ENCODE assay signal across 19 cellular contexts in genomic region chr3:67648701-67649100, GRCh38. TPM values are rescaled to one million over a fixed set of nuclear protein-coding genes. Genes with fewer than 3 reads are reported as not detected.
A peak's percentile ranks its signal among the peaks of the same experiment; 100 is the strongest.
DNase-seq lines count a peak whose midpoint lies in the region; ATAC-seq and TF ChIP-seq lines count a peak whose summit lies in the region.
"Had no signal": no experiment of that assay in that cellular context is flagged by ENCODE, and none has a peak within 500 bp of the region (broad histone marks: within the 10 kb centered on the region; RNA-seq: fewer than 3 reads in every experiment).

No MANE protein-coding gene starts in this region.

- no peak for TF ChIP-seq CTCF in Calu3 (IDR thresholded peaks at IDR 0.05; ENCODE audit: unreplicated experiment)
- TF ChIP-seq CTCF in heart right ventricle (IDR thresholded peaks at IDR 0.05), result no peak
- no peak for TF ChIP-seq CTCF in nephron progenitor cell (IDR thresholded peaks at IDR 0.05)
- no peak for TF ChIP-seq CTCF in neural progenitor cell (IDR thresholded peaks at IDR 0.05)

- 47 to 64% methylated on average over 4 of the region's 4 CpGs for WGBS in heart right ventricle, 2 donors

- peak in 5 of 8 donors; percentile 29 to 59 (median 46) for ATAC-seq in heart right ventricle
- no peak for ATAC-seq in activated T-cell treated with anti-CD3 and anti-CD28 coated beads, Interleukin-2, amount 50 U/mL, for 4 hours
- ATAC-seq: GM12878 had no signal

- no peak overlapping the region for H3K4me2 ChIP-seq in neural progenitor cell

- H3K36me3 ChIP-seq in heart right ventricle (peaks cover 0 to 3% (median 0%) of the 10 kb centered on the region in 9 donors), neural progenitor cell (no peaks in the 10 kb centered on the region), HAP-1 (replicated peaks) (peaks cover under 1% of the 10 kb centered on the region)

- CTCF ChIA-PET in Calu3 (lab: Charles Lee), result no interaction called here

- no peaks in the 10 kb centered on the region for H3K9me3 ChIP-seq in heart right ventricle
- H3K9me3 ChIP-seq in neural progenitor cell (ENCODE audit: low read depth), result no peaks in the 10 kb centered on the region
- no peaks in the 10 kb centered on the region for H3K9me3 ChIP-seq in HAP-1

- H3K27me3 Mint-ChIP-seq in Calu3 (ENCODE audit: unreplicated experiment), result no peaks in the 10 kb centered on the region
- no peaks in the 10 kb centered on the region for H3K27me3 Mint-ChIP-seq in nephron progenitor cell (ENCODE audit: low read depth, poor library complexity)
- no peaks in the 10 kb centered on the region for H3K27me3 Mint-ChIP-seq in activated T-cell treated with anti-CD3 and anti-CD28 coated beads, Interleukin-2, amount 50 U/mL, for 4 hours (ENCODE audit: low read depth)
- peaks cover 3% of the 10 kb centered on the region for H3K27me3 Mint-ChIP-seq in neural progenitor cell (ENCODE audit: insufficient read depth, low read depth)
- H3K27me3 Mint-ChIP-seq: activated naive CD8-positive, alpha-beta T cell treated with anti-CD3 and anti-CD28 coated beads, Interleukin-2, amount 10 ng/mL, durations not matched to agents 7 days and 5 days; B cell; progenitor cell of endocrine pancreas had no signal

- H3K9me3 Mint-ChIP-seq in Calu3 (ENCODE audit: low read depth, unreplicated experiment) (no peaks in the 10 kb centered on the region), nephron progenitor cell (no peaks in the 10 kb centered on the region), neural progenitor cell (no peaks in the 10 kb centered on the region)
- H3K9me3 Mint-ChIP-seq in activated T-cell treated with anti-CD3 and anti-CD28 coated beads, Interleukin-2, amount 50 U/mL, for 4 hours, result no peaks in the 10 kb centered on the region

- H3K4me3 ChIP-seq in heart right ventricle (no peak overlapping the region), neural progenitor cell (no peak overlapping the region), HAP-1 (no peak overlapping the region)
- H3K4me3 ChIP-seq: coronary artery, GM12878 had no signal

- H3K27ac ChIP-seq in heart right ventricle (peak overlapping the region in 1 of 10 donors; percentile 12), neural progenitor cell (no peak overlapping the region)
- H3K27ac ChIP-seq: coronary artery had no signal

- peaks cover 63% of the 10 kb centered on the region for H3K4me1 Mint-ChIP-seq in Calu3 (ENCODE audit: low read depth, unreplicated experiment)
- H3K4me1 Mint-ChIP-seq in nephron progenitor cell, result peaks cover 47% of the 10 kb centered on the region
- H3K4me1 Mint-ChIP-seq in activated T-cell treated with anti-CD3 and anti-CD28 coated beads, Interleukin-2, amount 50 U/mL, for 4 hours (ENCODE audit: low read depth), result peaks cover 81% of the 10 kb centered on the region
- H3K4me1 Mint-ChIP-seq in neural progenitor cell, result peaks cover 32% of the 10 kb centered on the region

- H3K27ac Mint-ChIP-seq in Calu3 (ENCODE audit: unreplicated experiment) (peak overlapping the region; percentile 90), nephron progenitor cell (peak overlapping the region; percentile 8), neural progenitor cell (no peak overlapping the region)
- H3K27ac Mint-ChIP-seq: activated naive CD8-positive, alpha-beta T cell treated with anti-CD3 and anti-CD28 coated beads, Interleukin-2, amount 10 ng/mL, durations not matched to agents 7 days and 5 days; B cell; progenitor cell of endocrine pancreas had no signal

- H3K9ac ChIP-seq in neural progenitor cell, result no peak overlapping the region

- no peaks in the 10 kb centered on the region for H3F3A ChIP-seq in neural progenitor cell (ENCODE audit: low read depth)

- in situ Hi-C loops in HAP-1 (cut with MboI; ENCODE audit: low sequenced_read_pairs), result no loop called here

- H4K20me1 ChIP-seq in neural progenitor cell (ENCODE audit: low read depth), result no peaks in the 10 kb centered on the region

- H3K79me2 ChIP-seq in neural progenitor cell (ENCODE audit: low read depth), result peaks cover 15% of the 10 kb centered on the region

- intact Hi-C loops in Calu3 (cut with micrococcal nuclease; ENCODE audit: unreplicated experiment), result no loop called here
- intact Hi-C loops in heart right ventricle (cut with DNase I), result no loop called here

- no TSS peak for BruUV-seq in Calu3 (replicated peaks; lab: Mats Ljungman, UMichigan)

- no peak overlapping the region for H2AFZ ChIP-seq in neural progenitor cell (replicated peaks)

- H3K4me3 Mint-ChIP-seq in Calu3 (ENCODE audit: low read depth, unreplicated experiment) (peak overlapping the region; percentile 14), nephron progenitor cell (no peak overlapping the region), neural progenitor cell (no peak overlapping the region)
- H3K4me3 Mint-ChIP-seq in activated T-cell treated with anti-CD3 and anti-CD28 coated beads, Interleukin-2, amount 50 U/mL, for 4 hours, result no peak overlapping the region
- H3K4me3 Mint-ChIP-seq: activated naive CD8-positive, alpha-beta T cell treated with anti-CD3 and anti-CD28 coated beads, Interleukin-2, amount 10 ng/mL, durations not matched to agents 7 days and 5 days; B cell had no signal

- H3K4me1 ChIP-seq in heart right ventricle, result peaks cover 0 to 64% (median 31%) of the 10 kb centered on the region in 9 donors
- peaks cover 6% of the 10 kb centered on the region for H3K4me1 ChIP-seq in neural progenitor cell
- peaks cover 3% of the 10 kb centered on the region for H3K4me1 ChIP-seq in HAP-1

- H3K27me3 ChIP-seq in heart right ventricle (no peaks in the 10 kb centered on the region), neural progenitor cell (no peaks in the 10 kb centered on the region), HAP-1 (ENCODE audit: low read depth) (no peaks in the 10 kb centered on the region)

- H3K36me3 Mint-ChIP-seq in Calu3 (ENCODE audit: insufficient read depth, unreplicated experiment) (peaks cover 16% of the 10 kb centered on the region), nephron progenitor cell (ENCODE audit: low read depth) (peaks cover 38% of the 10 kb centered on the region), neural progenitor cell (peaks cover 8% of the 10 kb centered on the region)
- peaks cover 30% of the 10 kb centered on the region for H3K36me3 Mint-ChIP-seq in activated T-cell treated with anti-CD3 and anti-CD28 coated beads, Interleukin-2, amount 50 U/mL, for 4 hours (ENCODE audit: insufficient read depth)

- DNase-seq in Calu3 (no peak), RPMI7951 (ENCODE audit: low read depth) (peak; percentile 20), heart right ventricle (no peak), nephron progenitor cell (no peak), neural progenitor cell (ENCODE audit: low spot score) (no peak), HAP-1 (ENCODE audit: low spot score in 2 of 2) (no peak), NCI-H1417 treated with DMSO at 0.1 percent for 48 hours (lab: John Stamatoyannopoulos, UW) (no peak)
- no peak for DNase-seq in activated T-cell treated with anti-CD3 and anti-CD28 coated beads, Interleukin-2, amount 50 U/mL, for 4 hours
- DNase-seq: activated naive CD8-positive, alpha-beta T cell treated with anti-CD3 and anti-CD28 coated beads, Interleukin-2, amount 10 ng/mL, durations not matched to agents 7 days and 5 days; activated T-cell treated with anti-CD3 and anti-CD28 coated beads for 4 hours; DMS79 treated with DMSO at 0.1 percent for 48 hours; mesendoderm; NCI-H1092 treated with DMSO at 0.1 percent for 48 hours; OCI-M1; stimulated activated CD4-positive, alpha-beta T cell treated with anti-CD3 and anti-CD28 coated beads, Interleukin-2, amount 100 ng/mL, for 48 hours had no signal

RNA-seq across cellular contexts. Expression of gene SUCLG2, which starts 5.7 kb away (rescaled TPM):
- 49.5 and 56.6 TPM in 2 replicates for total RNA-seq in Calu3 (2022)
- 58.6 and 70.8 TPM in 2 replicates for total RNA-seq in RPMI7951 (2014; rRNA removed; shearing (Covaris generic))
- total RNA-seq in heart right ventricle, result 100 to 1,000 TPM in 6 of 10 donors, 10 to 100 TPM in 4; 78.7 to 122 (median 104) TPM
- 10 to 100 TPM; 28.3 to 56.4 TPM for polyA plus RNA-seq in heart right ventricle
- 10 to 100 TPM; 28.3 to 38.2 (median 29.7) TPM for total RNA-seq in activated T-cell treated with anti-CD3 and anti-CD28 coated beads, Interleukin-2, amount 50 U/mL, for 4 hours
- 45.3 and 63.6 TPM in 2 replicates for total RNA-seq in neural progenitor cell (ENCODE audit: low replicate concordance)

Comparison
In these comparisons a context has a peak if more than half of its experiments do, and no peak if none do; other contexts are left out.
1. ATAC-seq: peak in heart right ventricle (5 of 8); none in activated T-cell treated with anti-CD3 and anti-CD28 coated beads, Interleukin-2, amount 50 U/mL, for 4 hours (0 of 2).